In genomic region chr2:176891857-176892256, GRCh38 we compare ENCODE assay signal across 28 cellular contexts.
"Had no signal": no experiment of that assay in that cellular context is flagged by ENCODE, and none has a peak within 500 bp of the region (broad histone marks: within the 10 kb centered on the region; RNA-seq: fewer than 3 reads in every experiment).

No MANE protein-coding gene starts in this region.

- H3K27me3 Mint-ChIP-seq: activated CD4-positive, alpha-beta memory T cell treated with anti-CD3 and anti-CD28 coated beads for 36 hours; activated naive CD4-positive, alpha-beta T cell treated with anti-CD3 and anti-CD28 coated beads, Interleukin-2, amount 50 U/mL, for 24 hours had no signal

- H3K4me3 Mint-ChIP-seq: activated B cell treated with CpG ODN at 0.5 μM for 24 hours; activated CD4-positive, alpha-beta memory T cell treated with anti-CD3 and anti-CD28 coated beads for 36 hours; activated naive CD4-positive, alpha-beta T cell treated with anti-CD3 and anti-CD28 coated beads, Interleukin-2, amount 50 U/mL, for 24 hours; activated naive CD8-positive, alpha-beta T cell treated with anti-CD3 and anti-CD28 coated beads, Interleukin-2, amount 10 ng/mL, durations not matched to agents 7 days and 5 days; IgD-negative memory B cell had no signal

- H3K36me3 Mint-ChIP-seq: activated CD4-positive, alpha-beta memory T cell treated with anti-CD3 and anti-CD28 coated beads for 36 hours; activated naive CD4-positive, alpha-beta T cell treated with anti-CD3 and anti-CD28 coated beads, Interleukin-2, amount 50 U/mL, for 24 hours; activated naive CD8-positive, alpha-beta T cell treated with anti-CD3 and anti-CD28 coated beads, Interleukin-2, amount 10 ng/mL, durations not matched to agents 7 days and 5 days; IgD-negative memory B cell had no signal

- H3K9me3 Mint-ChIP-seq: activated B cell treated with CpG ODN at 0.5 μM for 24 hours; activated CD4-positive, alpha-beta memory T cell treated with anti-CD3 and anti-CD28 coated beads for 36 hours; activated naive CD4-positive, alpha-beta T cell treated with anti-CD3 and anti-CD28 coated beads, Interleukin-2, amount 50 U/mL, for 24 hours; IgD-negative memory B cell had no signal

- H3K27ac ChIP-seq: ascending aorta, cardiac muscle cell, SJCRH30, VCaP had no signal

- DNase-seq: activated B cell treated with CpG ODN at 0.5 μM for 24 hours; activated CD4-positive, alpha-beta memory T cell treated with anti-CD3 and anti-CD28 coated beads for 36 hours; activated CD4-positive, alpha-beta T cell treated with anti-CD3 and anti-CD28 coated beads for 4 hours; activated CD4-positive, alpha-beta T cell treated with anti-CD3 and anti-CD28 coated beads, Interleukin-2, amount 50 U/mL, for 1 hour; activated CD4-positive, CD25-positive, alpha-beta regulatory T cell treated with anti-CD3 and anti-CD28 coated beads, Interleukin-2, amount 50 U/mL, for 72 hours; activated CD8-positive, alpha-beta memory T cell treated with anti-CD3 and anti-CD28 coated beads, Interleukin-2, amount 50 U/mL, for 4 hours; activated effector memory CD4-positive, alpha-beta T cell treated with anti-CD3 and anti-CD28 coated beads, Interleukin-2, amount 50 U/mL, for 16 hours; activated naive CD4-positive, alpha-beta T cell treated with Interleukin-2 at 50 U/mL for 16 hours; activated naive CD8-positive, alpha-beta T cell treated with anti-CD3 and anti-CD28 coated beads, Interleukin-2, amount 10 ng/mL, durations not matched to agents 7 days and 5 days; activated T-cell treated with anti-CD3 and anti-CD28 coated beads, Interleukin-2, amount 50 U/mL, for 48 hours; amygdala; Karpas-422; KBM-7; NCI-H1436 treated with DMSO at 0.1 percent for 48 hours; NCI-H187 treated with DMSO at 0.1 percent for 48 hours; NCI-H446; NCI-H524 treated with DMSO at 0.1 percent for 48 hours; NCI-H774; SJCRH30; SW 1271; T-helper 1 cell; T-helper 2 cell; T-helper 9 cell had no signal

- H3K27ac Mint-ChIP-seq: activated B cell treated with CpG ODN at 0.5 μM for 24 hours; activated CD4-positive, alpha-beta memory T cell treated with anti-CD3 and anti-CD28 coated beads for 36 hours; activated naive CD4-positive, alpha-beta T cell treated with anti-CD3 and anti-CD28 coated beads, Interleukin-2, amount 50 U/mL, for 24 hours; activated naive CD8-positive, alpha-beta T cell treated with anti-CD3 and anti-CD28 coated beads, Interleukin-2, amount 10 ng/mL, durations not matched to agents 7 days and 5 days; IgD-negative memory B cell had no signal

- H3K4me1 Mint-ChIP-seq: activated B cell treated with CpG ODN at 0.5 μM for 24 hours; activated naive CD4-positive, alpha-beta T cell treated with anti-CD3 and anti-CD28 coated beads, Interleukin-2, amount 50 U/mL, for 24 hours; IgD-negative memory B cell had no signal
